Comparison of ENCODE assay signal across 10 cellular contexts in genomic region chr20:21513881-21514540, GRCh38.
DNase-seq lines count a peak whose midpoint lies in the region; ATAC-seq lines count a peak whose summit lies in the region.
"Had no signal": no experiment of that assay in that cellular context is flagged by ENCODE, and none has a peak within 500 bp of the region (broad histone marks: within the 10 kb centered on the region; RNA-seq: fewer than 3 reads in every experiment).

TSS of gene NKX2-2 (minus strand) at chr20:21514064. CDS start at chr20:21513669, 395 bp downstream.

- peak within 1 kb of the TSS; percentile 14 for H3K4me3 Mint-ChIP-seq in T-helper 1 cell treated with Interleukin-12 subunit alpha and Interleukin-12 subunit beta and Interleukin-4 antibody, amounts not matched to agents 30 μg/mL and 1 μg/mL, for 36 hours
- H3K4me3 Mint-ChIP-seq in stimulated activated naive B cell treated with anti-CD40 and anti-IgM and Interleukin-4, amounts not matched to agents 10 μg/mL and 1 μg/mL and 100 μg/mL, for 72 hours, result peak within 1 kb of the TSS; percentile 64 to 71

- H3K27ac ChIP-seq in SK-N-MC (peak within 1 kb of the TSS; percentile 98), iPS-18a (ENCODE audit: low read length) (no peak within 1 kb of the TSS)
- H3K27ac ChIP-seq: left lung had no signal

- H3K4me3 ChIP-seq in SK-N-MC (peak within 1 kb of the TSS; percentile 93), iPS-18a (ENCODE audit: low read length) (peak within 1 kb of the TSS; percentile 42)
- H3K4me3 ChIP-seq: left lung had no signal

- peaks cover 84% of the 10 kb centered on the region for H3K27me3 Mint-ChIP-seq in T-helper 1 cell treated with Interleukin-12 subunit alpha and Interleukin-12 subunit beta and Interleukin-4 antibody, amounts not matched to agents 30 μg/mL and 1 μg/mL, for 36 hours (ENCODE audit: low read depth)
- H3K27me3 Mint-ChIP-seq in stimulated activated naive B cell treated with anti-CD40 and anti-IgM and Interleukin-4, amounts not matched to agents 10 μg/mL and 1 μg/mL and 100 μg/mL, for 72 hours, result peaks cover 78 to 90% of the 10 kb centered on the region in 2 donors

- H3K36me3 Mint-ChIP-seq in T-helper 1 cell treated with Interleukin-12 subunit alpha and Interleukin-12 subunit beta and Interleukin-4 antibody, amounts not matched to agents 30 μg/mL and 1 μg/mL, for 36 hours (ENCODE audit: low read depth), result peaks cover 6% of the 10 kb centered on the region
- H3K36me3 Mint-ChIP-seq in stimulated activated naive B cell treated with anti-CD40 and anti-IgM and Interleukin-4, amounts not matched to agents 10 μg/mL and 1 μg/mL and 100 μg/mL, for 72 hours, result peaks cover 5% of the 10 kb centered on the region in 2 donors

- H3K36me3 ChIP-seq in SK-N-MC (ENCODE audit: insufficient read depth, low read length) (peaks cover 29% of the 10 kb centered on the region), iPS-18a (ENCODE audit: control insufficient read depth, low read depth, low read length) (no peaks in the 10 kb centered on the region)
- H3K36me3 ChIP-seq: BE2C, left lung had no signal

- peak within 1 kb of the TSS; percentile 76 for H3K27ac Mint-ChIP-seq in T-helper 1 cell treated with Interleukin-12 subunit alpha and Interleukin-12 subunit beta and Interleukin-4 antibody, amounts not matched to agents 30 μg/mL and 1 μg/mL, for 36 hours
- H3K27ac Mint-ChIP-seq in stimulated activated naive B cell treated with anti-CD40 and anti-IgM and Interleukin-4, amounts not matched to agents 10 μg/mL and 1 μg/mL and 100 μg/mL, for 72 hours, result peak within 1 kb of the TSS; percentile 69

- H3K4me1 ChIP-seq in iPS-18a (ENCODE audit: control insufficient read depth, low read depth, low read length), result peaks cover 35% of the 10 kb centered on the region
- H3K4me1 ChIP-seq: BE2C had no signal

- ATAC-seq in stimulated activated naive B cell treated with anti-CD40 and anti-IgM and Interleukin-4, amounts not matched to agents 10 μg/mL and 1 μg/mL and 100 μg/mL, for 72 hours (replicated peaks), result no peak
- ATAC-seq: left lung had no signal

- peak within 1 kb of the TSS; percentile 91 for H3K9ac ChIP-seq in SK-N-MC (ENCODE audit: insufficient read length)
- no peak within 1 kb of the TSS for H3K9ac ChIP-seq in iPS-18a (ENCODE audit: low read length)

- H3K27me3 ChIP-seq in iPS-18a (ENCODE audit: control insufficient read depth, insufficient read depth, low read length), result peaks cover 97% of the 10 kb centered on the region

- DNase-seq in T-helper 1 cell (no peak), SK-N-MC (ENCODE audit: low read depth, low spot score) (no peak), cerebellar nuclear complex (lab: John Stamatoyannopoulos, UW) (no peak), SW 1271 (lab: John Stamatoyannopoulos, UW) (no peak)
- DNase-seq in stimulated activated naive B cell treated with anti-CD40 and anti-IgM and Interleukin-4, amounts not matched to agents 10 μg/mL and 1 μg/mL and 100 μg/mL, for 72 hours, result no peak
- DNase-seq in effector CD4-positive, alpha-beta T cell, result no peak
- DNase-seq: BE2C had no signal

- H3K4me1 Mint-ChIP-seq in T-helper 1 cell treated with Interleukin-12 subunit alpha and Interleukin-12 subunit beta and Interleukin-4 antibody, amounts not matched to agents 30 μg/mL and 1 μg/mL, for 36 hours (ENCODE audit: low read depth), result peaks cover 14% of the 10 kb centered on the region
- H3K4me1 Mint-ChIP-seq in stimulated activated naive B cell treated with anti-CD40 and anti-IgM and Interleukin-4, amounts not matched to agents 10 μg/mL and 1 μg/mL and 100 μg/mL, for 72 hours, result peaks cover 36 to 45% of the 10 kb centered on the region in 2 donors

- H3K9me3 Mint-ChIP-seq in T-helper 1 cell treated with Interleukin-12 subunit alpha and Interleukin-12 subunit beta and Interleukin-4 antibody, amounts not matched to agents 30 μg/mL and 1 μg/mL, for 36 hours, result no peaks in the 10 kb centered on the region
- H3K9me3 Mint-ChIP-seq in stimulated activated naive B cell treated with anti-CD40 and anti-IgM and Interleukin-4, amounts not matched to agents 10 μg/mL and 1 μg/mL and 100 μg/mL, for 72 hours, result peaks cover 0 to 3% of the 10 kb centered on the region in 2 donors

- H3K9me3 ChIP-seq in SK-N-MC (ENCODE audit: low read depth, low read length) (no peaks in the 10 kb centered on the region), iPS-18a (ENCODE audit: control insufficient read depth, low read depth, low read length) (no peaks in the 10 kb centered on the region)
- H3K9me3 ChIP-seq: BE2C, left lung had no signal
